In genomic region chr3:14125193-14126016, GRCh38 we compare ENCODE assay signal across 1 cellular context.
A peak's percentile ranks its signal among the peaks of the same experiment; 100 is the strongest.
TF ChIP-seq lines count a peak whose summit lies in the region.

No MANE protein-coding gene starts in this region.

TF ChIP-seq in HepG2, 621 proteins besides CTCF, POLR2A, EP300 and RAD21 (continued from another document and continues in another):
- TF ChIP-seq HMGXB4 (CRISPR knock-in tag; IDR thresholded peaks at IDR 0.05; ENCODE audit: borderline replicate concordance in 1 of 2, low read depth in 1 of 2) = peak in 1 of 2 experiments; percentile 76; a peak in 3 of 4 replicates
- TF ChIP-seq ZIK1 (CRISPR knock-in tag; IDR thresholded peaks at IDR 0.05; ENCODE audit: borderline replicate concordance, low read depth) = 0 out of 2 replicates have a peak, but pooled peaks have one; percentile 16
- no peak for TF ChIP-seq E2F5 (CRISPR knock-in tag; conservative IDR thresholded peaks at IDR 0.05)
- TF ChIP-seq ZNF142 (CRISPR knock-in tag; IDR thresholded peaks at IDR 0.05) = no peak; the same call in 1 of the 2 replicates
- TF ChIP-seq ZNF556 (CRISPR knock-in tag; IDR thresholded peaks at IDR 0.05; ENCODE audit: borderline replicate concordance) = 0 out of 2 replicates have a peak, but pooled peaks have one; percentile 3
- no peak for TF ChIP-seq GMEB1 (CRISPR knock-in tag; IDR thresholded peaks at IDR 0.05; ENCODE audit: borderline replicate concordance)
- TF ChIP-seq ZNF609 (CRISPR knock-in tag; IDR thresholded peaks at IDR 0.05; ENCODE audit: borderline replicate concordance) = 0 out of 2 replicates have a peak, but pooled peaks have one; percentile 42
- no peak for TF ChIP-seq ZNF552 (CRISPR knock-in tag; IDR thresholded peaks at IDR 0.05; ENCODE audit: borderline replicate concordance)
- 0 out of 2 replicates have a peak, but pooled peaks have one; percentile 7 for TF ChIP-seq ZNF547 (CRISPR knock-in tag; IDR thresholded peaks at IDR 0.05)
- TF ChIP-seq ZNF441 (CRISPR knock-in tag; IDR thresholded peaks at IDR 0.05; ENCODE audit: borderline replicate concordance) = no peak
- no peak for TF ChIP-seq KDM5A (IDR thresholded peaks at IDR 0.05; ENCODE audit: borderline replicate concordance, low read length)
- TF ChIP-seq AKAP8 (CRISPR knock-in tag; IDR thresholded peaks at IDR 0.05) = no peak
- peak; percentile 58; the same call in 1 of the 2 replicates for TF ChIP-seq ZNF501 (CRISPR knock-in tag; IDR thresholded peaks at IDR 0.05)
- TF ChIP-seq ZMYM3 (CRISPR knock-in tag; IDR thresholded peaks at IDR 0.05) = no peak
- no peak for TF ChIP-seq ZNF780A (CRISPR knock-in tag; IDR thresholded peaks at IDR 0.05)
- TF ChIP-seq, protein P1, sequence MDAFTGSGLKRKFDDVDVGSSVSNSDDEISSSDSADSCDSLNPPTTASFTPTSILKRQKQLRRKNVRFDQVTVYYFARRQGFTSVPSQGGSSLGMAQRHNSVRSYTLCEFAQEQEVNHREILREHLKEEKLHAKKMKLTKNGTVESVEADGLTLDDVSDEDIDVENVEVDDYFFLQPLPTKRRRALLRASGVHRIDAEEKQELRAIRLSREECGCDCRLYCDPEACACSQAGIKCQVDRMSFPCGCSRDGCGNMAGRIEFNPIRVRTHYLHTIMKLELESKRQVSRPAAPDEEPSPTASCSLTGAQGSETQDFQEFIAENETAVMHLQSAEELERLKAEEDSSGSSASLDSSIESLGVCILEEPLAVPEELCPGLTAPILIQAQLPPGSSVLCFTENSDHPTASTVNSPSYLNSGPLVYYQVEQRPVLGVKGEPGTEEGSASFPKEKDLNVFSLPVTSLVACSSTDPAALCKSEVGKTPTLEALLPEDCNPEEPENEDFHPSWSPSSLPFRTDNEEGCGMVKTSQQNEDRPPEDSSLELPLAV (CRISPR knock-in tag; conservative IDR thresholded peaks at IDR 0.05; ENCODE audit: low read depth) = no peak
- TF ChIP-seq, protein P2, sequence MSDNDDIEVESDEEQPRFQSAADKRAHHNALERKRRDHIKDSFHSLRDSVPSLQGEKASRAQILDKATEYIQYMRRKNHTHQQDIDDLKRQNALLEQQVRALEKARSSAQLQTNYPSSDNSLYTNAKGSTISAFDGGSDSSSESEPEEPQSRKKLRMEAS (IDR thresholded peaks at IDR 0.05) = no peak; the same call in 1 of the 2 replicates
- TF ChIP-seq ZFX (CRISPR knock-in tag; IDR thresholded peaks at IDR 0.05; ENCODE audit: low read depth) = peak; percentile 60
- no peak for TF ChIP-seq ZNF329 (CRISPR knock-in tag; IDR thresholded peaks at IDR 0.05; ENCODE audit: low read depth)
- no peak for TF ChIP-seq FOXA1 (IDR thresholded peaks at IDR 0.05)
- no peak for TF ChIP-seq FOXA1 (CRISPR knock-in tag; IDR thresholded peaks at IDR 0.05)
- TF ChIP-seq NAIF1 (CRISPR knock-in tag; IDR thresholded peaks at IDR 0.05; ENCODE audit: borderline replicate concordance) = no peak; the same call in 1 of the 2 replicates
- peak; percentile 96 for TF ChIP-seq ZNF3 (CRISPR knock-in tag; IDR thresholded peaks at IDR 0.05)
- peak; percentile 59; the same call in 1 of the 2 replicates for TF ChIP-seq ZNF891 (CRISPR knock-in tag; IDR thresholded peaks at IDR 0.05)
- TF ChIP-seq PHF8 (CRISPR knock-in tag; IDR thresholded peaks at IDR 0.05) = peak; percentile 5; the same call in 1 of the 2 replicates
- TF ChIP-seq ZNF570 (CRISPR knock-in tag; IDR thresholded peaks at IDR 0.05; ENCODE audit: borderline replicate concordance) = no peak
- TF ChIP-seq PRMT3 (CRISPR knock-in tag; IDR thresholded peaks at IDR 0.05; ENCODE audit: borderline replicate concordance, low read depth) = no peak
- TF ChIP-seq RAD51 (IDR thresholded peaks at IDR 0.05; ENCODE audit: borderline replicate concordance) = no peak
- TF ChIP-seq ZNF563 (CRISPR knock-in tag; IDR thresholded peaks at IDR 0.05) = 0 out of 2 replicates have a peak, but pooled peaks have one; percentile 30
- 0 out of 2 replicates have a peak, but pooled peaks have one; percentile 69 for TF ChIP-seq ZNF558 (CRISPR knock-in tag; IDR thresholded peaks at IDR 0.05; ENCODE audit: borderline replicate concordance)
- no peak for TF ChIP-seq POLR2AphosphoS2 (IDR thresholded peaks at IDR 0.05; ENCODE audit: low read depth, low read length)
- TF ChIP-seq ZNF761 (CRISPR knock-in tag; conservative IDR thresholded peaks at IDR 0.05) = peak; percentile 20; the same call in 1 of the 2 replicates
- no peak for TF ChIP-seq ZBTB7B (CRISPR knock-in tag; IDR thresholded peaks at IDR 0.05)
- TF ChIP-seq NFIB (CRISPR knock-in tag; IDR thresholded peaks at IDR 0.05; ENCODE audit: borderline replicate concordance) = 0 out of 2 replicates have a peak, but pooled peaks have one; percentile 44
- TF ChIP-seq POGZ (CRISPR knock-in tag; IDR thresholded peaks at IDR 0.05) = peak; percentile 14; the same call in 1 of the 2 replicates
- no peak for TF ChIP-seq MBD4 (IDR thresholded peaks at IDR 0.05; ENCODE audit: borderline replicate concordance, low read length)
- peak; percentile 87 for TF ChIP-seq SAP130 (CRISPR knock-in tag; IDR thresholded peaks at IDR 0.05; ENCODE audit: low read depth)
- TF ChIP-seq ZNF546 (CRISPR knock-in tag; conservative IDR thresholded peaks at IDR 0.05) = no peak
- TF ChIP-seq SNRNP70 (IDR thresholded peaks at IDR 0.05; ENCODE audit: low read depth, low read length) = no peak
- TF ChIP-seq PAWR (CRISPR knock-in tag; IDR thresholded peaks at IDR 0.05; ENCODE audit: borderline replicate concordance) = 0 out of 2 replicates have a peak, but pooled peaks have one; percentile 39
- no peak for TF ChIP-seq CHD2 (IDR thresholded peaks at IDR 0.05; ENCODE audit: low read depth, low read length)
- no peak for TF ChIP-seq NFRKB (IDR thresholded peaks at IDR 0.05)
- peak; percentile 73; the same call in 1 of the 2 replicates for TF ChIP-seq MTERF4 (CRISPR knock-in tag; IDR thresholded peaks at IDR 0.05)
